In the genomic region with DNA sequence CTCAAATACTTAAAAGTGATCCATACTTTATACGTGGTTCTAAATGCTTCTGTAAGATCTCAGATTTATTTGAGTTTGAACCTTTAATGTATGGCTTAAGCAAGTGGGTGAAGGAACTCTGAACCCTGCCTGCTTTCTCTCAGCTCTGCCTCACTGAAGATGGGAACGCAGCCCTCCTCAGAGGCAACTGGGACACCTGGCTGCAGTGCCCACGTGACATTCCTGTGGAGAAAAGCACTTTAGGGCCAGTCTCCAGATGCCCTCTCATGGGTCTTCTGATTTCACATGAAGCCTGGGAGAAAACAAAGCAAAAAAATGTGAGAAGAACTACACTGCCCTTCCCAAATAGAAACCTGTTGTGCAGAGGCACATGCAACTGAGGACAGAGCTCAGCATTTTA, we compare ENCODE assay signal across 6 cellular contexts.
"Had no signal": no experiment of that assay in that cellular context is flagged by ENCODE, and none has a peak within 500 bp of the region (broad histone marks: within the 10 kb centered on the region; RNA-seq: fewer than 3 reads in every experiment).

No MANE protein-coding gene starts in this region.

- H3K4me3 ChIP-seq: K562 had no signal

- DNase-seq: IMR-90, KBM-7, KG1 had no signal

- H3K27ac ChIP-seq: HL-60, KMS-11 had no signal
